19 cellular contexts compared by ENCODE assay signal in genomic region chr11:61515686-61516085, GRCh38. TPM values are rescaled to one million over a fixed set of nuclear protein-coding genes. Genes with fewer than 3 reads are reported as not detected.
A peak's percentile ranks its signal among the peaks of the same experiment; 100 is the strongest.
DNase-seq lines count a peak whose midpoint lies in the region; ATAC-seq, FAIRE-seq and TF ChIP-seq lines count a peak whose summit lies in the region.
"Had no signal": no experiment of that assay in that cellular context is flagged by ENCODE, and none has a peak within 500 bp of the region (broad histone marks: within the 10 kb centered on the region; RNA-seq: fewer than 3 reads in every experiment).

No MANE protein-coding gene starts in this region.

- H4K20me1 ChIP-seq in IMR-90 (ENCODE audit: insufficient read depth, low read length) (peaks cover 7% of the 10 kb centered on the region; the same call in 1 of the 2 replicates), H1 (replicated peaks in 1 of 2; ENCODE audit: control insufficient read depth in 1 of 2, insufficient read depth in 2 of 2, low read length in 2 of 2) (peaks cover 0 to 2% of the 10 kb centered on the region in 2 experiments)

- no TSS peak for BruUV-seq in A673 (replicated peaks; lab: Mats Ljungman, UMichigan)
- BruUV-seq in IMR-90 (replicated peaks; lab: Mats Ljungman, UMichigan) = no TSS peak

- TF ChIP-seq RAD21 in IMR-90 (IDR thresholded peaks at IDR 0.05; ENCODE audit: low read length) (no peak), H1 (IDR thresholded peaks at IDR 0.05 in 1 of 2, conservative IDR thresholded peaks at IDR 0.05 in 1 of 2; ENCODE audit: low read depth in 2 of 2, low read length in 2 of 2) (0 out of 4 replicates have a peak, but pooled peaks of 1 of the 2 experiments have one; percentile 1)

- no peak for TF ChIP-seq EP300 in H1 (IDR thresholded peaks at IDR 0.05; ENCODE audit: borderline replicate concordance in 1 of 2, low read depth in 2 of 2, low read length in 2 of 2)

- no peaks in the 10 kb centered on the region for H3K79me2 ChIP-seq in H1 (ENCODE audit: control insufficient read depth in 1 of 2, insufficient read depth in 2 of 2, low read length in 2 of 2)

- TF ChIP-seq CTCF in A673 (conservative IDR thresholded peaks at IDR 0.05; ENCODE audit: low read depth, low read length) = no peak
- TF ChIP-seq CTCF in IMR-90 (conservative IDR thresholded peaks at IDR 0.05; ENCODE audit: low read depth, low read length) = no peak
- TF ChIP-seq CTCF in H1 (IDR thresholded peaks at IDR 0.05; ENCODE audit: control extremely low read depth in 1 of 3, insufficient read depth in 1 of 3, low read depth in 1 of 3, low read length in 3 of 3) = no peak
- no peak for TF ChIP-seq CTCF in type B pancreatic cell (conservative IDR thresholded peaks at IDR 0.05)
- TF ChIP-seq CTCF in thyroid gland (IDR thresholded peaks at IDR 0.05) = no peak

- H2AK5ac ChIP-seq in IMR-90 (ENCODE audit: low read depth, low read length) (no peak overlapping the region), H1 (ENCODE audit: low read depth, low read length) (no peak overlapping the region)

- no peak overlapping the region for H4K8ac ChIP-seq in IMR-90 (ENCODE audit: low read depth in 2 of 2, low read length in 2 of 2)
- H4K8ac ChIP-seq in H1 (ENCODE audit: extremely low read depth, insufficient read depth, low read length) = no peak overlapping the region

- H3K4me3 ChIP-seq in A673 (ENCODE audit: low read depth, low read length, poor library complexity, severe bottlenecking) (no peak overlapping the region), IMR-90 (ENCODE audit: insufficient read depth, low read depth, low read length) (no peak overlapping the region), H1 (ENCODE audit: extremely low read depth in 1 of 4, insufficient read depth in 2 of 4, low read depth in 3 of 4, low read length in 4 of 4) (no peak overlapping the region), thyroid gland (replicated peaks in 1 of 3) (no peak overlapping the region)
- H3K4me3 ChIP-seq: GM12878 had no signal

- H3K27me3 Mint-ChIP-seq in type B pancreatic cell = no peaks in the 10 kb centered on the region

- TF ChIP-seq POLR2A in IMR-90 (IDR thresholded peaks at IDR 0.05; ENCODE audit: low read depth, low read length) (no peak), H1 (IDR thresholded peaks at IDR 0.05; ENCODE audit: control extremely low read depth in 1 of 2, low read depth in 2 of 2, low read length in 2 of 2) (no peak), thyroid gland (IDR thresholded peaks at IDR 0.05) (no peak)

- no peak for FAIRE-seq in H1 (lab: Jason Lieb, UNC)
- FAIRE-seq: GM12878 had no signal

- H4K91ac ChIP-seq in IMR-90 (ENCODE audit: insufficient read depth, low read depth, low read length) (no peak overlapping the region), H1 (replicated peaks; ENCODE audit: insufficient read length, low read length) (peak overlapping the region; percentile 17)

- H3K4me2 ChIP-seq in IMR-90 (ENCODE audit: low read depth, low read length) (no peak overlapping the region), H1 (ENCODE audit: insufficient read depth in 1 of 2, low read depth in 2 of 2, low read length in 2 of 2) (no peak overlapping the region; a peak in 1 of 4 replicates)

- no peak overlapping the region for H3K4me3 Mint-ChIP-seq in type B pancreatic cell

- H3K4me1 Mint-ChIP-seq in type B pancreatic cell (ENCODE audit: unreplicated experiment) = peaks cover 30% of the 10 kb centered on the region

- no peak overlapping the region for H4K5ac ChIP-seq in IMR-90 (ENCODE audit: low read depth, low read length)
- no peak overlapping the region for H4K5ac ChIP-seq in H1 (ENCODE audit: insufficient read length, low read depth, low read length)

- no peaks in the 10 kb centered on the region for H3K9me3 Mint-ChIP-seq in type B pancreatic cell
- H3K9me3 Mint-ChIP-seq: CD8-positive, alpha-beta memory T cell had no signal

- H3K23me2 ChIP-seq in H1 (ENCODE audit: low read depth, low read length) = no peaks in the 10 kb centered on the region

- ATAC-seq in IMR-90 (ENCODE audit: low read depth) (no peak), HG03521 (IDR thresholded peaks at IDR 0.05; ENCODE audit: unreplicated experiment) (no peak)
- ATAC-seq: GM12878 had no signal

- no peak overlapping the region for H3K23ac ChIP-seq in IMR-90 (ENCODE audit: low read depth, low read length)
- H3K23ac ChIP-seq in H1 (ENCODE audit: insufficient read length) = no peak overlapping the region

- peak overlapping the region; percentile 57 for H3K27ac ChIP-seq in A673 (ENCODE audit: low read depth, low read length, poor library complexity, severe bottlenecking)
- H3K27ac ChIP-seq in IMR-90 (ENCODE audit: insufficient read depth, low read length) = no peak overlapping the region
- H3K27ac ChIP-seq in H1 (ENCODE audit: low read depth, low read length) = no peak overlapping the region
- no peak overlapping the region for H3K27ac ChIP-seq in thyroid gland

- H3K36me3 Mint-ChIP-seq in type B pancreatic cell = no peaks in the 10 kb centered on the region
- H3K36me3 Mint-ChIP-seq: CD4-positive, CD25-positive, alpha-beta regulatory T cell; CD8-positive, alpha-beta memory T cell had no signal

- H2BK20ac ChIP-seq in IMR-90 (ENCODE audit: low read depth, low read length) = no peak overlapping the region
- no peak overlapping the region for H2BK20ac ChIP-seq in H1 (ENCODE audit: low read length)

- H3K27me3 ChIP-seq in A673 (replicated peaks; ENCODE audit: insufficient read depth, low read depth, low read length, poor library complexity) (no peaks in the 10 kb centered on the region), IMR-90 (ENCODE audit: control insufficient read depth, insufficient read depth, low read length) (peaks cover 32% of the 10 kb centered on the region), H1 (replicated peaks in 1 of 4; ENCODE audit: control insufficient read depth in 3 of 4, extremely low read depth in 1 of 4, insufficient read depth in 3 of 4, low read length in 3 of 4) (peaks cover 0 to 6% (median 4%) of the 10 kb centered on the region in 4 experiments; a peak in 5 of 7 replicates), thyroid gland (no peaks in the 10 kb centered on the region)
- H3K27me3 ChIP-seq: BE2C had no signal

- dilution Hi-C loops in IMR-90 (cut with HindIII; ENCODE audit: low sequenced_read_pairs, unreplicated experiment) = no loop called here

- H3K9me1 ChIP-seq in IMR-90 (ENCODE audit: insufficient read depth, low read length) = no peaks in the 10 kb centered on the region

- H3K79me1 ChIP-seq in IMR-90 (ENCODE audit: low read depth in 1 of 2, low read length in 2 of 2) (no peaks in the 10 kb centered on the region), H1 (ENCODE audit: low read depth, low read length) (no peaks in the 10 kb centered on the region)

- H2BK12ac ChIP-seq in H1 (ENCODE audit: low read depth, low read length) = no peak overlapping the region

- POLR2A ChIA-PET in A673 (lab: Charles Lee; ENCODE audit: low non-redundant PET) (interaction anchor here (0.7 kb wide), 1 partner anchor 33 kb away, joined by 5 read pairs; no protein-coding TSS in a partner anchor), IMR-90 (lab: Charles Lee; ENCODE audit: unreplicated experiment) (no interaction called here), H1 (lab: Charles Lee; ENCODE audit: partially characterized antibody) (interaction anchor here (0.8 to 2.6 kb wide), 2 partner anchors 34 to 68 kb away, joined by 3 to 12 read pairs; a partner anchor contains a TSS)

- H3K36me3 ChIP-seq in A673 (ENCODE audit: insufficient read depth, low read length, poor library complexity, severe bottlenecking) (no peaks in the 10 kb centered on the region), IMR-90 (ENCODE audit: control insufficient read depth, insufficient read depth, low read length) (no peaks in the 10 kb centered on the region), H1 (ENCODE audit: control insufficient read depth in 2 of 4, insufficient read depth in 4 of 4, low read length in 3 of 4) (no peaks in the 10 kb centered on the region), thyroid gland (no peaks in the 10 kb centered on the region)
- H3K36me3 ChIP-seq: BE2C had no signal

- H2BK120ac ChIP-seq in IMR-90 (ENCODE audit: low read depth, low read length) (no peak overlapping the region), H1 (replicated peaks; ENCODE audit: low read depth, low read length) (no peak overlapping the region)

- H3K27ac Mint-ChIP-seq in type B pancreatic cell = peak overlapping the region; percentile 31
- H3K27ac Mint-ChIP-seq: CD8-positive, alpha-beta memory T cell had no signal

- H3K18ac ChIP-seq in IMR-90 (ENCODE audit: low read depth, low read length) = no peak overlapping the region
- no peak overlapping the region for H3K18ac ChIP-seq in H1 (ENCODE audit: extremely low read depth, low read length)

- 86% methylated on average over 2 of the region's 10 CpGs; no CpG with 5 or more reads in 1 of the 2 experiments for WGBS in IMR-90 (ENCODE audit: extremely low coverage in 2 of 2, insufficient read length in 1 of 2), 2 experiments
- 86% methylated on average over 7 of the region's 10 CpGs; no CpG with 5 or more reads in 1 of the 2 experiments for WGBS in H1 (ENCODE audit: extremely low coverage in 1 of 2, insufficient coverage in 1 of 2, insufficient read length in 1 of 2, insufficient replicate concordance in 2 of 2, low coverage in 1 of 2, low lambda C conversion rate in 2 of 2, missing lambda C conversion rate in 1 of 2), 2 experiments
- WGBS in thyroid gland, 2 donors = 71 to 73% methylated on average over 9 of the region's 10 CpGs

- no peak overlapping the region for H2BK5ac ChIP-seq in IMR-90 (ENCODE audit: low read depth, low read length, poor library complexity, severe bottlenecking)
- peak overlapping the region; percentile 44; the same call in 1 of the 2 replicates for H2BK5ac ChIP-seq in H1 (ENCODE audit: low read depth, low read length)

- no peak overlapping the region for H3K4ac ChIP-seq in IMR-90 (ENCODE audit: low read depth, low read length)
- peak overlapping the region; percentile 69 for H3K4ac ChIP-seq in H1 (replicated peaks; ENCODE audit: insufficient read length, low read depth, low read length)

- H3K9me3 ChIP-seq in A673 (ENCODE audit: low read depth, low read length, poor library complexity, severe bottlenecking) = no peaks in the 10 kb centered on the region
- H3K9me3 ChIP-seq in IMR-90 (ENCODE audit: control insufficient read depth, insufficient read depth, low read length) = no peaks in the 10 kb centered on the region
- H3K9me3 ChIP-seq in H1 (ENCODE audit: insufficient read depth in 2 of 2, low read depth in 1 of 2, low read length in 1 of 2) = no peaks in the 10 kb centered on the region
- H3K9me3 ChIP-seq in thyroid gland = no peaks in the 10 kb centered on the region
- H3K9me3 ChIP-seq: BE2C had no signal

- H3K14ac ChIP-seq in IMR-90 (replicated peaks; ENCODE audit: low read depth, low read length) (no peak overlapping the region), H1 (ENCODE audit: insufficient read length) (no peak overlapping the region)

- intact Hi-C loops in A673 (cut with micrococcal nuclease; ENCODE audit: unreplicated experiment) (loop anchor here (1.0 to 5.0 kb wide), 3 partner anchors 52 to 83 kb away; partner anchors contain the start of gene SDHAF2), IMR-90 (cut with micrococcal nuclease) (loop anchor here (5.0 kb wide), 1 partner anchor 112 kb away; no protein-coding TSS in a partner anchor), thyroid gland (cut with DNase I) (loop anchor here (2.0 to 10.0 kb wide), 2 partner anchors 39 to 71 kb away; no protein-coding TSS in a partner anchor)

- H3K9ac ChIP-seq in IMR-90 (ENCODE audit: low read depth, low read length) (no peak overlapping the region), H1 (replicated peaks in 1 of 4; ENCODE audit: extremely low read depth in 1 of 4, low read depth in 3 of 4, low read length in 3 of 4) (no peak overlapping the region)

- no peak overlapping the region for H2AK9ac ChIP-seq in IMR-90 (replicated peaks; ENCODE audit: low read depth, low read length, poor library complexity)

- CTCF ChIA-PET in A673 (lab: Charles Lee) (interaction anchor here (0.5 to 2.8 kb wide), 8 partner anchors 10 to 123 kb away, joined by 3 to 74 read pairs (median 8); no protein-coding TSS in a partner anchor), IMR-90 (lab: Yijun Ruan, JAX) (interaction anchor here (3.0 kb wide), 1 partner anchor 69 kb away, joined by 25 read pairs; no protein-coding TSS in a partner anchor), H1 (lab: Charles Lee; ENCODE audit: partially characterized antibody) (interaction anchor here (0.6 to 40.4 kb wide), 19 partner anchors 9 to 228 kb away, joined by 3 to 2106 read pairs (median 30); partner anchors contain the start of gene LRRC10B)

- H3K56ac ChIP-seq in IMR-90 (ENCODE audit: extremely low read depth, insufficient read depth, low read length) = no peak overlapping the region
- no peak overlapping the region for H3K56ac ChIP-seq in H1 (replicated peaks; ENCODE audit: insufficient read length, low read depth, low read length)

- peak overlapping the region; percentile 68 for H2AFZ ChIP-seq in IMR-90 (replicated peaks; ENCODE audit: low read length, poor library complexity)
- no peak overlapping the region for H2AFZ ChIP-seq in H1 (ENCODE audit: low read length)

- in situ Hi-C loops in IMR-90 (cut with MboI; ENCODE audit: low sequenced_read_pairs) = loop anchor here (5.0 kb wide), 1 partner anchor 38 kb away; no protein-coding TSS in a partner anchor

- H3K4me1 ChIP-seq in A673 (ENCODE audit: insufficient read depth, low read length, poor library complexity, severe bottlenecking) (peaks cover 54% of the 10 kb centered on the region), IMR-90 (ENCODE audit: control insufficient read depth, insufficient read depth, low read length) (no peaks in the 10 kb centered on the region), H1 (replicated peaks in 1 of 4; ENCODE audit: control insufficient read depth in 3 of 4, insufficient read depth in 4 of 4, low read length in 3 of 4) (peaks cover 0 to 41% (median 27%) of the 10 kb centered on the region in 4 experiments; a peak in 6 of 7 replicates), thyroid gland (no peaks in the 10 kb centered on the region)
- H3K4me1 ChIP-seq: BE2C had no signal

- DNase-seq in A673 (ENCODE audit: low spot score) (no peak), IMR-90 (no peak), H1 (ENCODE audit: low read depth in 1 of 2, low spot score in 2 of 2) (no peak), type B pancreatic cell (ENCODE audit: extremely low spot score, unreplicated experiment) (no peak), thyroid gland (no peak)
- DNase-seq in stimulated activated CD4-positive, alpha-beta T cell treated with anti-CD3 and anti-CD28 coated beads, Interleukin-4, amount 100 ng/mL, for 4 hours = no peak
- DNase-seq: 8988T; BE2C; C1 segment of cervical spinal cord; CD4-positive, CD25-positive, alpha-beta regulatory T cell; CD8-positive, alpha-beta memory T cell; COR-L47; DMS 273 treated with DMSO at 0.1 percent for 48 hours; DMS53; DND-41; HCEC 1CT had no signal

- H2BK15ac ChIP-seq in IMR-90 (ENCODE audit: low read depth, low read length) = no peak overlapping the region
- H2BK15ac ChIP-seq in H1 (ENCODE audit: low read length) = no peak overlapping the region; the same call in 1 of the 2 replicates

RNA-seq across cellular contexts. Expression of gene LRRC10B, which starts 7.1 kb away (rescaled TPM):
- total RNA-seq in A673 (2021) = 17.3 and 17.4 TPM in 2 replicates
- not detected in 2 replicates for total RNA-seq in IMR-90 (2012; rRNA removed)
- not detected in 2 replicates for polyA plus RNA-seq in IMR-90 (2012; rRNA removed)
- 0.02 TPM in 1 of 2 replicates, not detected in the other for polyA plus RNA-seq in IMR-90 (2012; cell fraction: cytosol; rRNA removed)
- not detected in 2 replicates for polyA plus RNA-seq in IMR-90 (2012; cell fraction: nucleus; rRNA removed; ENCODE audit: low replicate concordance)
- 0.47 and 0.61 TPM in 2 replicates for total RNA-seq in H1 (2021; fragmentation: NEBNext Ultra II Directional; extraction: Animal tissue kit (Norgen Biotek cat#: 25700))
- polyA plus RNA-seq in H1 (2011; rRNA removed) = 0.71 and 1.1 TPM in 2 replicates
- 0.58 TPM for polyA plus RNA-seq in H1 (2011; cell fraction: cytosol; rRNA removed)
- polyA plus RNA-seq in H1 (2011; cell fraction: nucleus; rRNA removed) = 1.1 TPM
- polyA plus RNA-seq in H1 (2012, experiment 1 of 2) = 0.15 to 0.57 TPM (median 0.38 TPM) in 4 replicates
- 0.66 TPM for polyA plus RNA-seq in H1 (2012, experiment 2 of 2)
- polyA plus RNA-seq in H1 (2013, experiment 1 of 2) = 0.51 TPM
- 0.53 TPM for polyA plus RNA-seq in H1 (2013, experiment 2 of 2)
- polyA minus RNA-seq in H1 (2011; rRNA and poly(A)+ RNA removed) = 0.27 and 0.79 TPM in 2 replicates
- not detected for polyA minus RNA-seq in H1 (2011; cell fraction: cytosol; rRNA and poly(A)+ RNA removed)
- polyA minus RNA-seq in H1 (2011; cell fraction: nucleus; rRNA and poly(A)+ RNA removed) = 1.2 TPM
- 3.2 and 10.0 TPM in 2 replicates for total RNA-seq in type B pancreatic cell (ENCODE audit: low replicate concordance)
- 1 to 10 TPM in 1 of 4 donors, under 1 TPM in 3; 0.22 to 3.0 (median 0.66) TPM for total RNA-seq in thyroid gland
- total RNA-seq: CD4-positive, CD25-positive, alpha-beta regulatory T cell; CD8-positive, alpha-beta memory T cell; GM12878; H4 had no signal
- polyA plus RNA-seq: CD4-positive, CD25-positive, alpha-beta regulatory T cell; CD8-positive, alpha-beta memory T cell; GM12878 had no signal
